Comparison of ENCODE assay signal across 15 cellular contexts in the genomic region with DNA sequence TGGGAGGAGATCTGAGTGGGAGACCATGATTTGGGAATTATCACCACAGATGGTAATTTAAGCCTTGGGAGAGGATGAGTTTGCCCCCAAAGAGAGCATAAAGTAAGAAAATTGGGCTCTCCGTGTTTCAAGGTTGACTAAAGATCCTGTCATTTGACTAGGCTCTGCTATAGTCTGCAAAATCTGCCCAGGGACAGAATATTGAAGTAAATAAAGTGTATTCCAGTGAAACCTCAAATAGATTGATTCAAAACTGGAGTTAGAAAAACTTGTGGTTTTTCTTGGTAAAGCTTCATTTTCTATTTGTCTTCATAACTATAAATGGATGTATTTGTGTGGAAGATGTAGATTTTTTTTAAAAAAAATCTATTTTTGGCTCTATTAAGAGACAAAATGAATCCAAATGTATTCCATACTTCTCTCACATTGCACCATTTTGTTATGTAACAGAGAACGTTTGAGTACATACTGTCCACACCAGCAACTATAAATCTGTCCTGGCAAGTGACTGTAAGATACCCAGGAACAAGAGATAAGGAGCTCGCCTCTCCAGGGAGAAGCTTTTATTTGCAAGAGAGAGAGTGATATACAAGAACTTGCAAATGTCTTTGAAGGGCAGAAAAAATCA.
DNase-seq lines count a peak whose midpoint lies in the region; ATAC-seq and TF ChIP-seq lines count a peak whose summit lies in the region.
"Had no signal": no experiment of that assay in that cellular context is flagged by ENCODE, and none has a peak within 500 bp of the region (broad histone marks: within the 10 kb centered on the region; RNA-seq: fewer than 3 reads in every experiment).

No MANE protein-coding gene starts in this region.

- H3K36me3 ChIP-seq in cardiac muscle cell (no peaks in the 10 kb centered on the region), upper lobe of left lung (no peaks in the 10 kb centered on the region)
- H3K36me3 ChIP-seq in CD8-positive, alpha-beta memory T cell (ENCODE audit: insufficient read depth, low read length), result no peaks in the 10 kb centered on the region
- H3K36me3 ChIP-seq: pancreas had no signal

- H3K4me3 Mint-ChIP-seq in activated CD4-positive, alpha-beta T cell treated with anti-CD3 and anti-CD28 coated beads, Interleukin-2, amount 10 ng/mL, durations not matched to agents 24 days and 14 days, result peak overlapping the region; percentile 4
- H3K4me3 Mint-ChIP-seq in CD8-positive, alpha-beta memory T cell, result no peak overlapping the region
- H3K4me3 Mint-ChIP-seq: brain, immature natural killer cell had no signal

- POLR2A ChIA-PET in CD8-positive, alpha-beta memory T cell (lab: Charles Lee), result no interaction called here

- no peak for TF ChIP-seq POLR2A in upper lobe of left lung (IDR thresholded peaks at IDR 0.05)

- TF ChIP-seq EP300 in upper lobe of left lung (IDR thresholded peaks at IDR 0.05), result peak in 3 of 4 donors; percentile 43 to 82 (median 44)

- 47 to 56% methylated on average over 3 of the region's 3 CpGs for WGBS in upper lobe of left lung, 2 donors

- DNase-seq in activated CD4-positive, alpha-beta T cell treated with anti-CD3 and anti-CD28 coated beads, Interleukin-2, amount 10 ng/mL, durations not matched to agents 24 days and 14 days, result no peak
- DNase-seq in activated CD4-positive, alpha-beta T cell treated with anti-CD3 and anti-CD28 coated beads, Interleukin-2, amount 50 U/mL, for 48 hours, result no peak
- DNase-seq in cardiac muscle cell (ENCODE audit: low read depth in 1 of 2, low spot score in 1 of 2) (peak in 1 of 2 donors; percentile 76), omental fat pad (ENCODE audit: low spot score) (no peak), upper lobe of left lung (no peak), UCSD-AML1 (lab: John Stamatoyannopoulos, UW; ENCODE audit: unreplicated experiment) (no peak), dermis blood vessel endothelial cell (no peak)
- no peak for DNase-seq in CD8-positive, alpha-beta memory T cell
- DNase-seq: activated T-cell treated with anti-CD3 and anti-CD28 coated beads, Interleukin-2, amount 50 U/mL, for 1 hour; Calu3; immature natural killer cell; pancreas; stimulated activated CD4-positive, alpha-beta T cell treated with anti-CD3 and anti-CD28 coated beads, Interleukin-4, amount 100 ng/mL, for 4 hours; substantia nigra had no signal

- CTCF ChIA-PET in CD8-positive, alpha-beta memory T cell (lab: Charles Lee), result no interaction called here

- H3K36me3 Mint-ChIP-seq in activated CD4-positive, alpha-beta T cell treated with anti-CD3 and anti-CD28 coated beads, Interleukin-2, amount 10 ng/mL, durations not matched to agents 24 days and 14 days (ENCODE audit: low read depth), result peaks cover 6% of the 10 kb centered on the region
- H3K36me3 Mint-ChIP-seq in CD8-positive, alpha-beta memory T cell, result no peaks in the 10 kb centered on the region

- no peaks in the 10 kb centered on the region for H3K9me3 Mint-ChIP-seq in activated CD4-positive, alpha-beta T cell treated with anti-CD3 and anti-CD28 coated beads, Interleukin-2, amount 10 ng/mL, durations not matched to agents 24 days and 14 days
- peaks cover 0 to 2% (median 0%) of the 10 kb centered on the region in 5 donors for H3K9me3 Mint-ChIP-seq in CD8-positive, alpha-beta memory T cell
- H3K9me3 Mint-ChIP-seq: immature natural killer cell had no signal

- ATAC-seq in omental fat pad (ENCODE audit: low FRiP score), result peak; percentile 56
- ATAC-seq in upper lobe of left lung (ENCODE audit: low FRiP score in 2 of 2), result peak in 1 of 2 donors; percentile 50

- intact Hi-C loops in activated CD4-positive, alpha-beta T cell treated with anti-CD3 and anti-CD28 coated beads, Interleukin-2, amount 10 ng/mL, durations not matched to agents 24 days and 14 days (cut with micrococcal nuclease), result loop anchor here (10.0 kb wide), 1 partner anchor 355 kb away; a partner anchor contains a TSS

- no peak for TF ChIP-seq CTCF in cardiac muscle cell (IDR thresholded peaks at IDR 0.05; ENCODE audit: low read depth, low read length)
- TF ChIP-seq CTCF in omental fat pad (IDR thresholded peaks at IDR 0.05), result no peak
- no peak for TF ChIP-seq CTCF in upper lobe of left lung (IDR thresholded peaks at IDR 0.05)

- H3K9me3 ChIP-seq in cardiac muscle cell (ENCODE audit: low read depth), result no peaks in the 10 kb centered on the region
- H3K9me3 ChIP-seq in upper lobe of left lung, result no peaks in the 10 kb centered on the region
- no peaks in the 10 kb centered on the region for H3K9me3 ChIP-seq in CD8-positive, alpha-beta memory T cell (ENCODE audit: low read length)
- H3K9me3 ChIP-seq: pancreas had no signal

- peak overlapping the region; percentile 25 for H3K27ac Mint-ChIP-seq in activated CD4-positive, alpha-beta T cell treated with anti-CD3 and anti-CD28 coated beads, Interleukin-2, amount 10 ng/mL, durations not matched to agents 24 days and 14 days
- H3K27ac Mint-ChIP-seq in CD8-positive, alpha-beta memory T cell, result no peak overlapping the region

- H3K27ac ChIP-seq in cardiac muscle cell (peak overlapping the region; percentile 22), upper lobe of left lung (peak overlapping the region; percentile 51 to 72 (median 60))
- H3K27ac ChIP-seq in CD8-positive, alpha-beta memory T cell (ENCODE audit: low read depth, low read length), result no peak overlapping the region
- H3K27ac ChIP-seq: pancreas had no signal

- H3K4me1 ChIP-seq in cardiac muscle cell (ENCODE audit: low read depth) (peaks cover 11% of the 10 kb centered on the region), upper lobe of left lung (peaks cover 0 to 10% (median 7%) of the 10 kb centered on the region in 4 donors)
- no peaks in the 10 kb centered on the region for H3K4me1 ChIP-seq in CD8-positive, alpha-beta memory T cell (ENCODE audit: insufficient read depth, low read length)

- peaks cover 38% of the 10 kb centered on the region for H3K4me1 Mint-ChIP-seq in activated CD4-positive, alpha-beta T cell treated with anti-CD3 and anti-CD28 coated beads, Interleukin-2, amount 10 ng/mL, durations not matched to agents 24 days and 14 days
- H3K4me1 Mint-ChIP-seq in CD8-positive, alpha-beta memory T cell, result no peaks in the 10 kb centered on the region

- H3K4me3 ChIP-seq in cardiac muscle cell (no peak overlapping the region), upper lobe of left lung (no peak overlapping the region)
- no peak overlapping the region for H3K4me3 ChIP-seq in CD8-positive, alpha-beta memory T cell (ENCODE audit: low read length)
- H3K4me3 ChIP-seq: pancreas had no signal

- H3K27me3 Mint-ChIP-seq in activated CD4-positive, alpha-beta T cell treated with anti-CD3 and anti-CD28 coated beads, Interleukin-2, amount 10 ng/mL, durations not matched to agents 24 days and 14 days, result peaks cover 11% of the 10 kb centered on the region
- peaks cover 21 to 58% of the 10 kb centered on the region in 2 donors for H3K27me3 Mint-ChIP-seq in CD8-positive, alpha-beta memory T cell
- H3K27me3 Mint-ChIP-seq: brain had no signal

- H3K27me3 ChIP-seq in cardiac muscle cell (no peaks in the 10 kb centered on the region), upper lobe of left lung (no peaks in the 10 kb centered on the region)
- peaks cover 5% of the 10 kb centered on the region for H3K27me3 ChIP-seq in CD8-positive, alpha-beta memory T cell (ENCODE audit: insufficient read depth, low read length, poor library complexity, severe bottlenecking)
- H3K27me3 ChIP-seq: pancreas had no signal
